Comparison of ENCODE assay signal across 8 cellular contexts in genomic region chr15:86256628-86257027, GRCh38.
"Had no signal": no experiment of that assay in that cellular context is flagged by ENCODE, and none has a peak within 500 bp of the region (broad histone marks: within the 10 kb centered on the region; RNA-seq: fewer than 3 reads in every experiment).

No MANE protein-coding gene starts in this region.

- DNase-seq: GM23248, GOT3, H7, HFFc6, KBM-7 had no signal

- FAIRE-seq: HepG2 had no signal

- ATAC-seq: HCT116, HepG2 had no signal

- H3K27ac ChIP-seq: GM23248, HL-60 had no signal
